24 cellular contexts compared by ENCODE assay signal in the genomic region with DNA sequence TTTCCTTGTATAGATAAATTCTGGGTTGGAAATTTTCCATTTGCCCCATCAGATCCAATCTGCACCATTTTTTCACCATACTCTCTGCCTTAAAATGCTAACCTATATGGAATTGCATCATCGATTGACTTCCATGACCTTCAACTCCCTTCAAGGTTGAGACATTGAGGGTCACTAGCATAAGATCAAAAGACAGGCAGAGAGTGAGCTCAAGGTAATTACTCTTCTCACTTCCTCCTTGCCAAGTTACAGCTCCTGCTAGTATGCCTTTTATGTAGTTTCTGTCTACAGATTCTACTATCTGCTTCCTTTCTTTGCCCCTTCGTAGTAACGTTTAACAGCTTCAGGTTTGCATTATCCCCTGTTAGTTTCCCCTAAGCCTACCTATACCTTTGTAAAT.
DNase-seq lines count a peak whose midpoint lies in the region; ATAC-seq, FAIRE-seq and TF ChIP-seq lines count a peak whose summit lies in the region.
"Had no signal": no experiment of that assay in that cellular context is flagged by ENCODE, and none has a peak within 500 bp of the region (broad histone marks: within the 10 kb centered on the region; RNA-seq: fewer than 3 reads in every experiment).

No MANE protein-coding gene starts in this region.

- H3K27me3 Mint-ChIP-seq in CD4-positive, alpha-beta T cell = no peaks in the 10 kb centered on the region
- H3K27me3 Mint-ChIP-seq: CD4-positive, alpha-beta memory T cell had no signal

- DNase-seq in GM12865 (ENCODE audit: low read depth) (peak; percentile 2), NOMO-1 treated with dmso at 0.1 percent for 144 hours (lab: John Stamatoyannopoulos, UW; ENCODE audit: unreplicated experiment) (peak; percentile 2), COLO829 (ENCODE audit: low spot score) (no peak), urothelium cell line (ENCODE audit: low spot score) (no peak)
- no peak for DNase-seq in CD4-positive, alpha-beta T cell
- DNase-seq: 8988T; BE2C; CD4-positive, alpha-beta memory T cell; DND-41; NCI-H1417; NCI-H187 treated with DMSO at 0.1 percent for 48 hours; NCI-H69; NK-92 treated with Interleukin-12 subunit alpha and Interleukin-12 subunit beta, amount 100 ng/mL, for 24 hours; PC-3; SW 1271 had no signal

- no peak overlapping the region for H3K4me3 ChIP-seq in GM12865 (ENCODE audit: low read depth, low read length)
- H3K4me3 ChIP-seq: GM23338, SJSA1 had no signal

- CTCF ChIA-PET in CD4-positive, alpha-beta T cell (lab: Charles Lee) = no interaction called here

- no peaks in the 10 kb centered on the region for H3K27me3 ChIP-seq in CD4-positive, alpha-beta T cell (ENCODE audit: control insufficient read depth, insufficient read depth, low read length)
- H3K27me3 ChIP-seq: BE2C, SJSA1 had no signal

- no peaks in the 10 kb centered on the region for H3K9me3 ChIP-seq in CD4-positive, alpha-beta T cell (ENCODE audit: control insufficient read depth, low read length)
- H3K9me3 ChIP-seq: BE2C had no signal

- H3K4me3 Mint-ChIP-seq in CD4-positive, alpha-beta T cell = no peak overlapping the region
- H3K4me3 Mint-ChIP-seq: CD4-positive, alpha-beta memory T cell; GM23338; T-helper 2 cell treated with Interferon-gamma antibody and Interleukin-4, amounts not matched to agents 5 μg/mL and 100 μg/mL, for 36 hours had no signal

- intact Hi-C loops in CD4-positive, alpha-beta T cell (cut with DNase I, micrococcal nuclease) = no loop called here

- no peaks in the 10 kb centered on the region for H3K36me3 Mint-ChIP-seq in CD4-positive, alpha-beta T cell (ENCODE audit: low read depth)
- H3K36me3 Mint-ChIP-seq: CD4-positive, alpha-beta memory T cell had no signal

- H3K27ac Mint-ChIP-seq in CD4-positive, alpha-beta T cell = no peak overlapping the region
- H3K27ac Mint-ChIP-seq: CD4-positive, alpha-beta memory T cell; GM23338; T-helper 2 cell treated with Interferon-gamma antibody and Interleukin-4, amounts not matched to agents 5 μg/mL and 100 μg/mL, for 36 hours had no signal

- peak; percentile 58 for ATAC-seq in GM21717 (IDR thresholded peaks at IDR 0.05; ENCODE audit: unreplicated experiment)
- ATAC-seq in HG03039 (IDR thresholded peaks at IDR 0.05; ENCODE audit: unreplicated experiment) = peak; percentile 48
- ATAC-seq in CD4-positive, alpha-beta T cell (ENCODE audit: poor library complexity) = no peak
- ATAC-seq in HG02678 (IDR thresholded peaks at IDR 0.05; ENCODE audit: unreplicated experiment) = no peak
- ATAC-seq: GM23338, PC-3 had no signal

- no peak for FAIRE-seq in urothelium cell line (lab: Jason Lieb, UNC)
- FAIRE-seq: G401.6, HTR-8/SVneo had no signal

- peaks cover 7% of the 10 kb centered on the region for H3K9me3 Mint-ChIP-seq in CD4-positive, alpha-beta T cell
- H3K9me3 Mint-ChIP-seq: GM23338 had no signal

- POLR2A ChIA-PET in CD4-positive, alpha-beta T cell (lab: Charles Lee) = no interaction called here

- H3K4me1 Mint-ChIP-seq in CD4-positive, alpha-beta T cell (ENCODE audit: low read depth) = no peaks in the 10 kb centered on the region
- H3K4me1 Mint-ChIP-seq: CD4-positive, alpha-beta memory T cell; GM23338 had no signal

- no peak for TF ChIP-seq CTCF in GM12865 (IDR thresholded peaks at IDR 0.05; ENCODE audit: insufficient read depth, low read depth, low read length, missing control alignments)
- no peak for TF ChIP-seq CTCF in CD4-positive, alpha-beta T cell (IDR thresholded peaks at IDR 0.05)

- no peak overlapping the region for H3K27ac ChIP-seq in CD4-positive, alpha-beta T cell (ENCODE audit: low read depth, low read length)
- H3K27ac ChIP-seq: HL-60, SJSA1 had no signal

Comparison
In these comparisons a context has a peak if more than half of its experiments do, and no peak if none do; other contexts are left out.
1. DNase-seq: peak in GM12865 (single experiment) and NOMO-1 treated with dmso at 0.1 percent for 144 hours (single experiment); none in CD4-positive, alpha-beta T cell (0 of 10), COLO829 (single experiment) and urothelium cell line (single experiment).
2. ATAC-seq: peak in GM21717 (single experiment) and HG03039 (single experiment); none in CD4-positive, alpha-beta T cell (single experiment) and HG02678 (single experiment).